1 cellular context compared by ENCODE assay signal in genomic region chr14:96253140-96253539, GRCh38.
TF ChIP-seq lines count a peak whose summit lies in the region.

No MANE protein-coding gene starts in this region.

TF ChIP-seq in HepG2, 621 proteins besides CTCF, POLR2A, EP300 and RAD21:
- TF ChIP-seq, protein P1, sequence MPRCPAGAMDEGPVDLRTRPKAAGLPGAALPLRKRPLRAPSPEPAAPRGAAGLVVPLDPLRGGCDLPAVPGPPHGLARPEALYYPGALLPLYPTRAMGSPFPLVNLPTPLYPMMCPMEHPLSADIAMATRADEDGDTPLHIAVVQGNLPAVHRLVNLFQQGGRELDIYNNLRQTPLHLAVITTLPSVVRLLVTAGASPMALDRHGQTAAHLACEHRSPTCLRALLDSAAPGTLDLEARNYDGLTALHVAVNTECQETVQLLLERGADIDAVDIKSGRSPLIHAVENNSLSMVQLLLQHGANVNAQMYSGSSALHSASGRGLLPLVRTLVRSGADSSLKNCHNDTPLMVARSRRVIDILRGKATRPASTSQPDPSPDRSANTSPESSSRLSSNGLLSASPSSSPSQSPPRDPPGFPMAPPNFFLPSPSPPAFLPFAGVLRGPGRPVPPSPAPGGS (CRISPR knock-in tag; IDR thresholded peaks at IDR 0.05) = no peak
- TF ChIP-seq ZNF703 (CRISPR knock-in tag; IDR thresholded peaks at IDR 0.05; ENCODE audit: borderline replicate concordance) = no peak
- TF ChIP-seq, protein P2, sequence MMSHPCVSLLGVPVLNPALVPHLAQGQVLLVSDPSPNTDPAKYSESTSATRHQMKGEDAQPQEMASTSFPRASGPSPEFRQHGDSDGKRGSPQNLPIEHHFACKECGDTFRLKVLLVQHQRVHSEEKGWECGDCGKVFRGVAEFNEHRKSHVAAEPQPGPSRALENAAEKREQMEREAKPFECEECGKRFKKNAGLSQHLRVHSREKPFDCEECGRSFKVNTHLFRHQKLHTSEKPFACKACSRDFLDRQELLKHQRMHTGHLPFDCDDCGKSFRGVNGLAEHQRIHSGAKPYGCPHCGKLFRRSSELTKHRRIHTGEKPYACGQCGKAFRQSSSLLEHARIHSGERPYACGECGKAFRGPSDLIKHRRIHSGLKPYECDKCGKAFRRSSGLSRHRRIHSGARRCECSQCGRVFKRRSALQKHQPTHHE (CRISPR knock-in tag; IDR thresholded peaks at IDR 0.05; ENCODE audit: borderline replicate concordance) = no peak
- TF ChIP-seq TCF7 (IDR thresholded peaks at IDR 0.05; ENCODE audit: low read depth) = no peak
- no peak for TF ChIP-seq KLF12 (CRISPR knock-in tag; IDR thresholded peaks at IDR 0.05; ENCODE audit: borderline replicate concordance)
- TF ChIP-seq NAIF1 (CRISPR knock-in tag; IDR thresholded peaks at IDR 0.05; ENCODE audit: borderline replicate concordance) = no peak
- TF ChIP-seq ATF7-NPFF (CRISPR knock-in tag; IDR thresholded peaks at IDR 0.05; ENCODE audit: low read depth) = no peak
- TF ChIP-seq ZNF564 (CRISPR knock-in tag; IDR thresholded peaks at IDR 0.05) = no peak
TF ChIP-seq in HepG2: peak in this region for 0.
